Comparison of ENCODE assay signal across 13 cellular contexts in the genomic region with DNA sequence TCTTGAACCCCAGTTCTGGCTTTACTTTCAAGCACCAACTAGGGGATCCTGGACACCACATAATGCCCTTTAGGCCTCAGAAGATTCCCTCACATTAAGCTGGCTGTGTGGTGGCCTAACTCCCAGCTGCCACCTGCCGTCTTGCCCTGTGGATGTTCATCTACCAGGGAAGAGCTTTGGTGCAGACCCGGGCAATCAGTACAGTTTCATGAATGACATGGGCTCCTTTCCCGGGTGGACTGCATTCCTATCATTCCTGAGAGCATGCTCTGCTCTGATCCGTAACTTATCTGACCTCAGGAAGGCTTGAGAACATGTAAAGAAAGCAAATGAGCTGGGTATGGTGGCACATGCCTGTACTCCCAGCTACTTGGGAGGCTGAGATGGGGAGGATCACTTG. TPM values are rescaled to one million over a fixed set of nuclear protein-coding genes. Genes with fewer than 3 reads are reported as not detected.
DNase-seq lines count a peak whose midpoint lies in the region; ATAC-seq, FAIRE-seq and TF ChIP-seq lines count a peak whose summit lies in the region.
"Had no signal": no experiment of that assay in that cellular context is flagged by ENCODE, and none has a peak within 500 bp of the region (broad histone marks: within the 10 kb centered on the region; RNA-seq: fewer than 3 reads in every experiment).

No MANE protein-coding gene starts in this region.

- H3K14ac ChIP-seq in neuronal stem cell (ENCODE audit: low read length), result no peak overlapping the region

- H2AK5ac ChIP-seq in neuronal stem cell (ENCODE audit: low read depth, low read length), result no peak overlapping the region

- no peak overlapping the region for H2BK120ac ChIP-seq in neuronal stem cell (ENCODE audit: low read depth, low read length)

- ATAC-seq in GM23338 (peak; percentile 50), foreskin keratinocyte (no peak), pancreas (peak in 3 of 4 donors; percentile 50 to 75 (median 73))
- ATAC-seq: Panc1 had no signal

- no peak for TF ChIP-seq RAD21 in SK-N-SH (IDR thresholded peaks at IDR 0.05; ENCODE audit: low read length)

- H3F3A ChIP-seq in GM23338 (replicated peaks; ENCODE audit: low read depth) (no peaks in the 10 kb centered on the region), SK-N-SH (replicated peaks; ENCODE audit: insufficient read depth) (no peaks in the 10 kb centered on the region)

- 46% methylated on average over 3 of the region's 4 CpGs for WGBS in SK-N-SH (ENCODE audit: low lambda C conversion rate)
- 38 to 41% methylated on average over 4 of the region's 4 CpGs for WGBS in pancreas, 2 donors
- WGBS in neuronal stem cell (ENCODE audit: extremely low coverage in 2 of 2, insufficient read length in 2 of 2, insufficient replicate concordance in 1 of 2), 2 donors, result no CpG with 5 or more reads among the region's 4 CpGs

- no peaks in the 10 kb centered on the region for H3K27me3 Mint-ChIP-seq in GM23338 (ENCODE audit: insufficient read depth, low read depth, poor library complexity)

- in situ Hi-C loops in KBM-7 (cut with MboI; ENCODE audit: low pct_unique_long_range_greater_than_20kb, low sequenced_read_pairs), result no loop called here

- BruUV-seq in A673 (replicated peaks; lab: Mats Ljungman, UMichigan), result no TSS peak

- H3K27ac ChIP-seq in GM23338 (ENCODE audit: low read depth) (no peak overlapping the region), SK-N-SH (ENCODE audit: low read depth in 2 of 2, low read length in 1 of 2) (no peak overlapping the region), foreskin keratinocyte (peak overlapping the region; percentile 93), pancreas (no peak overlapping the region), neuronal stem cell (replicated peaks; ENCODE audit: low read length) (no peak overlapping the region), A673 (ENCODE audit: low read depth, low read length, poor library complexity, severe bottlenecking) (no peak overlapping the region)

- FAIRE-seq in pancreas (lab: Jason Lieb, UNC), result no peak

- H3K4me2 ChIP-seq in GM23338 (no peak overlapping the region), SK-N-SH (no peak overlapping the region), neuronal stem cell (ENCODE audit: insufficient read depth, low read length, poor library complexity, severe bottlenecking) (no peak overlapping the region)

- no peak overlapping the region for H2BK5ac ChIP-seq in neuronal stem cell (ENCODE audit: low read length)

- H3K4me1 Mint-ChIP-seq in GM23338, result peaks cover 22% of the 10 kb centered on the region

- H3K79me2 ChIP-seq in GM23338 (replicated peaks; ENCODE audit: insufficient read depth) (no peaks in the 10 kb centered on the region), SK-N-SH (ENCODE audit: insufficient read depth) (no peaks in the 10 kb centered on the region)

- H2BK15ac ChIP-seq in neuronal stem cell (ENCODE audit: low read length), result no peak overlapping the region

- TF ChIP-seq EP300 in SK-N-SH (IDR thresholded peaks at IDR 0.05; ENCODE audit: borderline replicate concordance in 1 of 2, low read depth in 1 of 2, low read length in 1 of 2), result no peak

- H3K27ac Mint-ChIP-seq in GM23338, result no peak overlapping the region

- H3K36me3 Mint-ChIP-seq in GM23338 (ENCODE audit: low read depth), result no peaks in the 10 kb centered on the region

- H3K9me2 ChIP-seq in GM23338 (ENCODE audit: insufficient read depth) (peaks cover 16% of the 10 kb centered on the region; the same call in 1 of the 2 replicates), SK-N-SH (no peaks in the 10 kb centered on the region)

- no peak overlapping the region for H2AFZ ChIP-seq in GM23338
- H2AFZ ChIP-seq in SK-N-SH (ENCODE audit: low read depth), result no peak overlapping the region
- H2AFZ ChIP-seq in neuronal stem cell (ENCODE audit: low read length), result no peak overlapping the region

- H4K91ac ChIP-seq in neuronal stem cell (ENCODE audit: low read depth, low read length, poor library complexity), result no peak overlapping the region

- no peak overlapping the region for H3K4ac ChIP-seq in neuronal stem cell (ENCODE audit: low read length)

- CTCF ChIA-PET in SK-N-SH (lab: Yijun Ruan, JAX), result no interaction called here
- CTCF ChIA-PET in A673 (lab: Charles Lee), result no interaction called here

- no peak overlapping the region for H3K9ac ChIP-seq in SK-N-SH
- no peak overlapping the region for H3K9ac ChIP-seq in neuronal stem cell (ENCODE audit: low read depth, low read length, poor library complexity)

- H4K20me1 ChIP-seq in GM23338 (replicated peaks; ENCODE audit: insufficient read depth) (no peaks in the 10 kb centered on the region), SK-N-SH (ENCODE audit: insufficient read depth) (no peaks in the 10 kb centered on the region)

- H3K9me3 Mint-ChIP-seq in GM23338, result peaks cover 2% of the 10 kb centered on the region; the same call in 1 of the 3 replicates

- H3K9me3 ChIP-seq in SK-N-SH, result no peaks in the 10 kb centered on the region
- H3K9me3 ChIP-seq in pancreas, result no peaks in the 10 kb centered on the region
- H3K9me3 ChIP-seq in neuronal stem cell (replicated peaks in 1 of 2; ENCODE audit: control insufficient read depth in 2 of 2, insufficient read depth in 1 of 2, low read depth in 1 of 2, low read length in 2 of 2), result no peaks in the 10 kb centered on the region
- H3K9me3 ChIP-seq in A673 (ENCODE audit: low read depth, low read length, poor library complexity, severe bottlenecking), result no peaks in the 10 kb centered on the region

- DNase-seq in GM23338 (ENCODE audit: low spot score) (peak; percentile 37), SK-N-SH (no peak), foreskin keratinocyte (peak; percentile 70 to 89), pancreas (peak in 4 of 6 donors; percentile 20 to 38 (median 27)), neuronal stem cell (ENCODE audit: low spot score) (no peak), KBM-7 (no peak), hypothalamus (lab: John Stamatoyannopoulos, UW) (no peak), A673 (ENCODE audit: low spot score) (no peak)
- DNase-seq: activated effector memory CD4-positive, alpha-beta T cell treated with Interleukin-2 at 50 U/mL for 16 hours; DMS53; NCI-H2227 treated with DMSO at 0.1 percent for 48 hours; stimulated activated CD4-positive, alpha-beta T cell treated with anti-CD3 and anti-CD28 coated beads, Interleukin-4, amount 100 ng/mL, for 1 hour had no signal

- no peak overlapping the region for H3K23ac ChIP-seq in neuronal stem cell (ENCODE audit: low read depth, low read length, poor library complexity)

- TF ChIP-seq CTCF in GM23338 (conservative IDR thresholded peaks at IDR 0.05; ENCODE audit: low read depth in 2 of 2), result no peak
- TF ChIP-seq CTCF in SK-N-SH (IDR thresholded peaks at IDR 0.05), result no peak
- peak; percentile 55 for TF ChIP-seq CTCF in foreskin keratinocyte (conservative IDR thresholded peaks at IDR 0.05)
- TF ChIP-seq CTCF in pancreas (IDR thresholded peaks at IDR 0.05), result no peak
- TF ChIP-seq CTCF in A673 (conservative IDR thresholded peaks at IDR 0.05; ENCODE audit: low read depth, low read length), result no peak

- no peaks in the 10 kb centered on the region for H3K79me1 ChIP-seq in neuronal stem cell (ENCODE audit: low read depth, low read length)

- no peak overlapping the region for H3K18ac ChIP-seq in neuronal stem cell (ENCODE audit: low read length)

- intact Hi-C loops in pancreas (cut with DNase I) (no loop called here), A673 (cut with micrococcal nuclease; ENCODE audit: unreplicated experiment) (no loop called here)

- no peak overlapping the region for H2BK12ac ChIP-seq in neuronal stem cell (ENCODE audit: low read length)

- H3K4me3 Mint-ChIP-seq in GM23338, result no peak overlapping the region

- H3K4me1 ChIP-seq in GM23338 (ENCODE audit: insufficient read depth), result peaks cover 13% of the 10 kb centered on the region
- peaks cover 0 to 4% of the 10 kb centered on the region in 2 experiments; a peak in 1 of 4 replicates for H3K4me1 ChIP-seq in SK-N-SH (ENCODE audit: control insufficient read depth in 1 of 2, insufficient read depth in 2 of 2, low read depth in 1 of 2, low read length in 1 of 2)
- peaks cover 45% of the 10 kb centered on the region for H3K4me1 ChIP-seq in foreskin keratinocyte
- H3K4me1 ChIP-seq in pancreas, result peaks cover 0 to 6% (median 0%) of the 10 kb centered on the region in 3 donors
- peaks cover 0 to 5% of the 10 kb centered on the region in 2 donors for H3K4me1 ChIP-seq in neuronal stem cell (ENCODE audit: control insufficient read depth in 2 of 2, insufficient read depth in 1 of 2, low read depth in 1 of 2, low read length in 2 of 2)
- no peaks in the 10 kb centered on the region for H3K4me1 ChIP-seq in A673 (ENCODE audit: insufficient read depth, low read length, poor library complexity, severe bottlenecking)

- no peaks in the 10 kb centered on the region for H3K36me3 ChIP-seq in GM23338 (ENCODE audit: insufficient read depth)
- no peaks in the 10 kb centered on the region for H3K36me3 ChIP-seq in SK-N-SH (replicated peaks in 1 of 2; ENCODE audit: control insufficient read depth in 1 of 2, insufficient read depth in 2 of 2, low read length in 1 of 2)
- no peaks in the 10 kb centered on the region for H3K36me3 ChIP-seq in pancreas
- H3K36me3 ChIP-seq in neuronal stem cell (replicated peaks in 1 of 2; ENCODE audit: control insufficient read depth in 2 of 2, insufficient read depth in 2 of 2, low read length in 2 of 2), result no peaks in the 10 kb centered on the region
- no peaks in the 10 kb centered on the region for H3K36me3 ChIP-seq in A673 (ENCODE audit: insufficient read depth, low read length, poor library complexity, severe bottlenecking)

- POLR2A ChIA-PET in SK-N-SH (lab: Yijun Ruan, JAX), result no interaction called here
- POLR2A ChIA-PET in A673 (lab: Charles Lee; ENCODE audit: low non-redundant PET), result no interaction called here

- no peak overlapping the region for H4K8ac ChIP-seq in neuronal stem cell (ENCODE audit: low read depth, low read length)

- no peaks in the 10 kb centered on the region for H3K27me3 ChIP-seq in GM23338 (ENCODE audit: insufficient read depth)
- no peaks in the 10 kb centered on the region for H3K27me3 ChIP-seq in SK-N-SH (ENCODE audit: insufficient read depth)
- no peaks in the 10 kb centered on the region for H3K27me3 ChIP-seq in foreskin keratinocyte
- H3K27me3 ChIP-seq in pancreas, result no peaks in the 10 kb centered on the region
- H3K27me3 ChIP-seq in neuronal stem cell (ENCODE audit: control insufficient read depth in 3 of 3, insufficient read depth in 3 of 3, low read depth in 1 of 3, low read length in 3 of 3), result no peaks in the 10 kb centered on the region
- no peaks in the 10 kb centered on the region for H3K27me3 ChIP-seq in A673 (replicated peaks; ENCODE audit: insufficient read depth, low read depth, low read length, poor library complexity)

- H3K4me3 ChIP-seq in GM23338 (no peak overlapping the region), SK-N-SH (ENCODE audit: low read depth in 2 of 2, low read length in 1 of 2) (no peak overlapping the region), pancreas (no peak overlapping the region), neuronal stem cell (ENCODE audit: low read length in 2 of 2) (no peak overlapping the region), A673 (ENCODE audit: low read depth, low read length, poor library complexity, severe bottlenecking) (no peak overlapping the region)

RNA-seq across cellular contexts. Expression of a gene that starts 50.0 kb away (rescaled TPM):
- 38.5 and 45.3 TPM in 2 replicates for total RNA-seq in GM23338 (2014; rRNA removed; shearing (Covaris generic))
- polyA plus RNA-seq in GM23338 (2016; fragmentation: Nextera tagmentation; extraction: Ambion mirVana) (29.0 and 29.3 TPM in 2 replicates), SK-N-SH (2012; rRNA removed) (15.9 and 19.7 TPM in 2 replicates), foreskin keratinocyte (34.6 and 37.2 TPM in 2 replicates), pancreas (1 to 10 TPM; 4.4 to 5.7 TPM)
- 21.3 TPM in 2 replicates for polyA plus RNA-seq in SK-N-SH (2012; cell fraction: cytosol; rRNA removed)
- polyA plus RNA-seq in SK-N-SH (2012; cell fraction: nucleus; rRNA removed), result 6.5 and 14.0 TPM in 2 replicates
- total RNA-seq in foreskin keratinocyte (92.4 and 96.0 TPM in 2 replicates), pancreas (10 to 100 TPM in 5 of 6 donors, 1 to 10 TPM in 1; 9.6 to 20.7 (median 13.6) TPM), A673 (2021) (52.0 and 56.6 TPM in 2 replicates)
- polyA plus RNA-seq in neuronal stem cell (2013, experiment 1 of 2), result 52.8 TPM
- polyA plus RNA-seq in neuronal stem cell (2013, experiment 2 of 2), result 57.4 TPM

Comparison
In these comparisons a context has a peak if more than half of its experiments do, and no peak if none do; other contexts are left out.
1. DNase-seq: peak in GM23338 (single experiment), foreskin keratinocyte (2 of 2) and pancreas (4 of 6); none in SK-N-SH (single experiment), neuronal stem cell (single experiment), KBM-7 (single experiment), hypothalamus (0 of 51) and A673 (single experiment).